Comparison of ENCODE assay signal across 7 cellular contexts in the genomic region with DNA sequence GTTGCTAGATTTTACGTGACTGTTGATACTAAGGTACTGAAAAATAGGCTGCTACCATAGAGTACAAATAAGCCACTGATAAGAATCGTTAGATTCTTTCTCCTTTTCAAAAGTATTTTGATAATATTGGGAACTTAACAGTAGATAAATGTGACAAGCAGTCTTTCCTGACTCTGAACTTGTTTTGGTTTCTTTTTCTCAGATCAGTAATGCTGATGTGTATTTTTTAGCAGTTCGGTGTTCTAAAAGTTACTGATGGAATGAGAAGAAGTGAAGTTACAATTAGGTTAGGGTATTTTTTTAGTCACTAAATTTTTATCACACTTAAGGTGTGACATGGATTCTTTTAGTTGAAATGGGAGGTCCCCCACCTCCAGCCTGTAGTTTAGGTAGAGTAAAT. TPM values are rescaled to one million over a fixed set of nuclear protein-coding genes. Genes with fewer than 3 reads are reported as not detected.
DNase-seq lines count a peak whose midpoint lies in the region; ATAC-seq and TF ChIP-seq lines count a peak whose summit lies in the region.

No MANE protein-coding gene starts in this region.

- H3K4me3 ChIP-seq in HL-60 (replicated peaks; ENCODE audit: insufficient read depth, low read length) (peak overlapping the region; percentile 88), iPS-11a (ENCODE audit: low read depth, low read length) (peak overlapping the region; percentile 95)

- no peaks in the 10 kb centered on the region for H3K9me3 Mint-ChIP-seq in activated CD4-positive, alpha-beta memory T cell treated with anti-CD3 and anti-CD28 coated beads, Interleukin-2, amount 10 ng/mL, durations not matched to agents 7 days and 5 days
- H3K9me3 Mint-ChIP-seq in stimulated activated naive B cell treated with anti-CD40 and anti-IgM and Interleukin-4, amounts not matched to agents 10 μg/mL and 1 μg/mL and 100 μg/mL, for 72 hours: no peaks in the 10 kb centered on the region

- H3K27ac ChIP-seq in HL-60 (replicated peaks): peak overlapping the region; percentile 99; the same call in 1 of the 2 replicates

- POLR2A ChIA-PET in activated CD4-positive, alpha-beta memory T cell treated with anti-CD3 and anti-CD28 coated beads, Interleukin-2, amount 10 ng/mL, durations not matched to agents 7 days and 5 days (lab: Charles Lee): interaction anchor here (1.0 to 1.6 kb wide), 7 partner anchors 8 to 189 kb away, joined by 3 to 10 read pairs (median 5); no protein-coding TSS in a partner anchor

- no peaks in the 10 kb centered on the region for H3K27me3 ChIP-seq in HL-60 (ENCODE audit: insufficient read depth, poor library complexity, severe bottlenecking)

- peaks cover 49% of the 10 kb centered on the region for H3K4me1 Mint-ChIP-seq in activated CD4-positive, alpha-beta memory T cell treated with anti-CD3 and anti-CD28 coated beads, Interleukin-2, amount 10 ng/mL, durations not matched to agents 7 days and 5 days
- H3K4me1 Mint-ChIP-seq in stimulated activated naive B cell treated with anti-CD40 and anti-IgM and Interleukin-4, amounts not matched to agents 10 μg/mL and 1 μg/mL and 100 μg/mL, for 72 hours: peaks cover 19 to 48% of the 10 kb centered on the region in 2 donors

- peak overlapping the region; percentile 100 for H3K4me3 Mint-ChIP-seq in activated CD4-positive, alpha-beta memory T cell treated with anti-CD3 and anti-CD28 coated beads, Interleukin-2, amount 10 ng/mL, durations not matched to agents 7 days and 5 days
- H3K4me3 Mint-ChIP-seq in stimulated activated naive B cell treated with anti-CD40 and anti-IgM and Interleukin-4, amounts not matched to agents 10 μg/mL and 1 μg/mL and 100 μg/mL, for 72 hours: peak overlapping the region; percentile 92 to 100

- H3K27me3 Mint-ChIP-seq in activated CD4-positive, alpha-beta memory T cell treated with anti-CD3 and anti-CD28 coated beads, Interleukin-2, amount 10 ng/mL, durations not matched to agents 7 days and 5 days: no peaks in the 10 kb centered on the region
- no peaks in the 10 kb centered on the region for H3K27me3 Mint-ChIP-seq in stimulated activated naive B cell treated with anti-CD40 and anti-IgM and Interleukin-4, amounts not matched to agents 10 μg/mL and 1 μg/mL and 100 μg/mL, for 72 hours

- ATAC-seq in stimulated activated naive B cell treated with anti-CD40 and anti-IgM and Interleukin-4, amounts not matched to agents 10 μg/mL and 1 μg/mL and 100 μg/mL, for 72 hours (replicated peaks): no peak
- ATAC-seq in GM19351 (IDR thresholded peaks at IDR 0.05; ENCODE audit: unreplicated experiment) (no peak), GM18517 (IDR thresholded peaks at IDR 0.05; ENCODE audit: unreplicated experiment) (no peak)

- H3K27ac Mint-ChIP-seq in activated CD4-positive, alpha-beta memory T cell treated with anti-CD3 and anti-CD28 coated beads, Interleukin-2, amount 10 ng/mL, durations not matched to agents 7 days and 5 days: peak overlapping the region; percentile 97
- H3K27ac Mint-ChIP-seq in stimulated activated naive B cell treated with anti-CD40 and anti-IgM and Interleukin-4, amounts not matched to agents 10 μg/mL and 1 μg/mL and 100 μg/mL, for 72 hours: peak overlapping the region; percentile 91

- CTCF ChIA-PET in activated CD4-positive, alpha-beta memory T cell treated with anti-CD3 and anti-CD28 coated beads, Interleukin-2, amount 10 ng/mL, durations not matched to agents 7 days and 5 days (lab: Charles Lee): interaction anchor here (0.9 to 1.2 kb wide), 2 partner anchors 8 to 24 kb away, joined by 3 to 4 read pairs; no protein-coding TSS in a partner anchor

- peaks cover 54% of the 10 kb centered on the region for H3K36me3 Mint-ChIP-seq in activated CD4-positive, alpha-beta memory T cell treated with anti-CD3 and anti-CD28 coated beads, Interleukin-2, amount 10 ng/mL, durations not matched to agents 7 days and 5 days (ENCODE audit: low read depth)
- H3K36me3 Mint-ChIP-seq in stimulated activated naive B cell treated with anti-CD40 and anti-IgM and Interleukin-4, amounts not matched to agents 10 μg/mL and 1 μg/mL and 100 μg/mL, for 72 hours: peaks cover 22 to 34% of the 10 kb centered on the region in 2 donors

- TF ChIP-seq CTCF in HL-60 (IDR thresholded peaks at IDR 0.05; ENCODE audit: insufficient read depth, low read length): no peak

- DNase-seq in HL-60 (ENCODE audit: low read depth in 1 of 2, low spot score in 1 of 2): no peak
- no peak for DNase-seq in activated CD4-positive, alpha-beta memory T cell treated with anti-CD3 and anti-CD28 coated beads, Interleukin-2, amount 10 ng/mL, durations not matched to agents 7 days and 5 days
- no peak for DNase-seq in stimulated activated naive B cell treated with anti-CD40 and anti-IgM and Interleukin-4, amounts not matched to agents 10 μg/mL and 1 μg/mL and 100 μg/mL, for 72 hours
- no peak for DNase-seq in iPS-NIHi7 (ENCODE audit: extremely low spot score)

RNA-seq across cellular contexts. Expression of a gene that starts 2.2 kb away (rescaled TPM):
- total RNA-seq in activated CD4-positive, alpha-beta memory T cell treated with anti-CD3 and anti-CD28 coated beads, Interleukin-2, amount 10 ng/mL, durations not matched to agents 7 days and 5 days: 10 to 100 TPM; 66.8 to 68.6 TPM
